In the genomic region with DNA sequence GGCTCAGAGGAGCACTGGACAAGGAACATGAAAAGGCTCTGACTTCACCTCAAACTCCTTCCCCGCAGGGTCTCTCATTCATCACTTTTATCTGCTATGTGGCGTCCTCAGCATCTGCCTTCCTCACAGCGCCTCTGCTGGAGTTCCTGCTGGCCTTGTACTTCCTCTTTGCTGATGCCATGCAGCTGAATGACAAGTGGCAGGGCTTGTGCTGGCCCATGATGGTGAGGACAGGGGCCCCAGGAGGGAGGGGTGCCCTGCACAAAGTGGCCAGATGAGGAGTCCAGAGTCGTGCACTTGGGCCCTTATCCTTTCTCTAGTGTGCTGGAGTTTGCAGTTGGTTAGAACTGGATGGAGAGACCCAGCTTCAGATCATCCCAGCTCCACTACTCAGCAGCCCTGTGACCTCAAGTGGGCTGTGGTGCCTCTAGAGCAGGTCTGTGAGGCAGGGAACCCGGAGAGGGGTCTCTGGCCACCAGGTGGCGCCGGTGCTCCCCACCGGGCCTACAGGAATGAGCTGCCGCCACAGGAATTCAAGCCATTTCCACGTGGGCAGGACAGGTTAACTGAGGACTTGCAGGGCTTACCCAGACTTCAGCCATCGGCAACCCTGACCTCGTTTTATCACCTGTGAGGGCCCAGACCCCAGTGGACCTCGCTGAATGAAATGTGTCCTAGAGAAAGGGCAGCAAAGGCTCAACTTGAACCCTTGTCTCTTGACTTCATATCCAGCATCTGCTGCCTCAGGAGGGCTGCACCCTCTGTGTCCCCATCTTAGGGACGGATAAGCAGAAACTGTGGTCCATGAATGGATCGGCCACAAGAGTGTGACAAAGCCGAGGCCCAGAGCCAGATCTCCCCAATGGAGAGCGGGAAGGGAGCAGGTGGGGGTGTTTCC, we compare ENCODE assay signal across 1 cellular context.
A peak's percentile ranks its signal among the peaks of the same experiment; 100 is the strongest.
TF ChIP-seq lines count a peak whose summit lies in the region.

No MANE protein-coding gene starts in this region.

TF ChIP-seq in GM12878, 131 proteins besides CTCF, POLR2A, EP300 and RAD21 (continued from another document):
- TF ChIP-seq, protein P1, sequence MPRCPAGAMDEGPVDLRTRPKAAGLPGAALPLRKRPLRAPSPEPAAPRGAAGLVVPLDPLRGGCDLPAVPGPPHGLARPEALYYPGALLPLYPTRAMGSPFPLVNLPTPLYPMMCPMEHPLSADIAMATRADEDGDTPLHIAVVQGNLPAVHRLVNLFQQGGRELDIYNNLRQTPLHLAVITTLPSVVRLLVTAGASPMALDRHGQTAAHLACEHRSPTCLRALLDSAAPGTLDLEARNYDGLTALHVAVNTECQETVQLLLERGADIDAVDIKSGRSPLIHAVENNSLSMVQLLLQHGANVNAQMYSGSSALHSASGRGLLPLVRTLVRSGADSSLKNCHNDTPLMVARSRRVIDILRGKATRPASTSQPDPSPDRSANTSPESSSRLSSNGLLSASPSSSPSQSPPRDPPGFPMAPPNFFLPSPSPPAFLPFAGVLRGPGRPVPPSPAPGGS (IDR thresholded peaks at IDR 0.05; ENCODE audit: borderline replicate concordance, insufficient read depth, low read depth, low read length, poor library complexity, severe bottlenecking), result no peak
- TF ChIP-seq MEF2A (IDR thresholded peaks at IDR 0.05; ENCODE audit: insufficient read depth, low read depth, low read length) (no peak), SREBF2 (IDR thresholded peaks at IDR 0.05; ENCODE audit: low read length) (no peak), KDM1A (IDR thresholded peaks at IDR 0.05; ENCODE audit: borderline replicate concordance) (no peak), STAT3 (IDR thresholded peaks at IDR 0.05; ENCODE audit: low read depth, low read length) (no peak), TCF12 (IDR thresholded peaks at IDR 0.05; ENCODE audit: low read depth, low read length) (no peak), RUNX3 (IDR thresholded peaks at IDR 0.05; ENCODE audit: low read length) (peak; percentile 25; the same call in 1 of the 2 replicates), TARDBP (IDR thresholded peaks at IDR 0.05; ENCODE audit: borderline replicate concordance) (no peak), RELA (IDR thresholded peaks at IDR 0.05; ENCODE audit: borderline replicate concordance, partially characterized antibody) (no peak), RCOR1 (conservative IDR thresholded peaks at IDR 0.05; ENCODE audit: low read depth, low read length) (no peak), POLR2AphosphoS2 (IDR thresholded peaks at IDR 0.05; ENCODE audit: low read depth, low read length) (no peak), ZNF687 (IDR thresholded peaks at IDR 0.05) (peak; percentile 47; the same call in 1 of the 2 replicates), NFYA (IDR thresholded peaks at IDR 0.05; ENCODE audit: borderline replicate concordance, low read depth, low read length) (no peak), USF1 (IDR thresholded peaks at IDR 0.05; ENCODE audit: borderline replicate concordance, extremely low read length, insufficient read depth, low read depth, low read length) (no peak), NFIC (IDR thresholded peaks at IDR 0.05; ENCODE audit: low read depth, low read length) (no peak), HDAC2 (IDR thresholded peaks at IDR 0.05) (no peak), REST (IDR thresholded peaks at IDR 0.05; ENCODE audit: low read depth, low read length) (no peak), ZZZ3 (IDR thresholded peaks at IDR 0.05; ENCODE audit: control insufficient read depth, insufficient read length, low read depth) (no peak), BMI1 (IDR thresholded peaks at IDR 0.05; ENCODE audit: borderline replicate concordance) (no peak), RAD51 (IDR thresholded peaks at IDR 0.05) (no peak), GABPA (IDR thresholded peaks at IDR 0.05; ENCODE audit: low read depth) (no peak), TAF1 (IDR thresholded peaks at IDR 0.05; ENCODE audit: borderline replicate concordance, low read depth, low read length) (no peak), PML (IDR thresholded peaks at IDR 0.05; ENCODE audit: low read length) (no peak), NFXL1 (IDR thresholded peaks at IDR 0.05; ENCODE audit: borderline replicate concordance) (no peak), PAX8 (IDR thresholded peaks at IDR 0.05) (no peak), MTA3 (IDR thresholded peaks at IDR 0.05; ENCODE audit: borderline replicate concordance, low read length) (no peak), JUNB (IDR thresholded peaks at IDR 0.05) (no peak), ZNF24 (IDR thresholded peaks at IDR 0.05) (no peak), RBBP5 (conservative IDR thresholded peaks at IDR 0.05) (no peak), SMAD1 (IDR thresholded peaks at IDR 0.05; ENCODE audit: low read depth, partially characterized antibody) (no peak), HDGF (IDR thresholded peaks at IDR 0.05) (no peak)
- TF ChIP-seq, protein P2, sequence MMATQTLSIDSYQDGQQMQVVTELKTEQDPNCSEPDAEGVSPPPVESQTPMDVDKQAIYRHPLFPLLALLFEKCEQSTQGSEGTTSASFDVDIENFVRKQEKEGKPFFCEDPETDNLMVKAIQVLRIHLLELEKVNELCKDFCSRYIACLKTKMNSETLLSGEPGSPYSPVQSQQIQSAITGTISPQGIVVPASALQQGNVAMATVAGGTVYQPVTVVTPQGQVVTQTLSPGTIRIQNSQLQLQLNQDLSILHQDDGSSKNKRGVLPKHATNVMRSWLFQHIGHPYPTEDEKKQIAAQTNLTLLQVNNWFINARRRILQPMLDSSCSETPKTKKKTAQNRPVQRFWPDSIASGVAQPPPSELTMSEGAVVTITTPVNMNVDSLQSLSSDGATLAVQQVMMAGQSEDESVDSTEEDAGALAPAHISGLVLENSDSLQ (IDR thresholded peaks at IDR 0.05), result no peak
- TF ChIP-seq, protein P3, sequence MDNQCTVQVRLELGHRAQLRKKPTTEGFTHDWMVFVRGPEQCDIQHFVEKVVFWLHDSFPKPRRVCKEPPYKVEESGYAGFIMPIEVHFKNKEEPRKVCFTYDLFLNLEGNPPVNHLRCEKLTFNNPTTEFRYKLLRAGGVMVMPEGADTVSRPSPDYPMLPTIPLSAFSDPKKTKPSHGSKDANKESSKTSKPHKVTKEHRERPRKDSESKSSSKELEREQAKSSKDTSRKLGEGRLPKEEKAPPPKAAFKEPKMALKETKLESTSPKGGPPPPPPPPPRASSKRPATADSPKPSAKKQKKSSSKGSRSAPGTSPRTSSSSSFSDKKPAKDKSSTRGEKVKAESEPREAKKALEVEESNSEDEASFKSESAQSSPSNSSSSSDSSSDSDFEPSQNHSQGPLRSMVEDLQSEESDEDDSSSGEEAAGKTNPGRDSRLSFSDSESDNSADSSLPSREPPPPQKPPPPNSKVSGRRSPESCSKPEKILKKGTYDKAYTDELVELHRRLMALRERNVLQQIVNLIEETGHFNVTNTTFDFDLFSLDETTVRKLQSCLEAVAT (IDR thresholded peaks at IDR 0.05), result no peak
